9 cellular contexts compared by ENCODE assay signal in the genomic region with DNA sequence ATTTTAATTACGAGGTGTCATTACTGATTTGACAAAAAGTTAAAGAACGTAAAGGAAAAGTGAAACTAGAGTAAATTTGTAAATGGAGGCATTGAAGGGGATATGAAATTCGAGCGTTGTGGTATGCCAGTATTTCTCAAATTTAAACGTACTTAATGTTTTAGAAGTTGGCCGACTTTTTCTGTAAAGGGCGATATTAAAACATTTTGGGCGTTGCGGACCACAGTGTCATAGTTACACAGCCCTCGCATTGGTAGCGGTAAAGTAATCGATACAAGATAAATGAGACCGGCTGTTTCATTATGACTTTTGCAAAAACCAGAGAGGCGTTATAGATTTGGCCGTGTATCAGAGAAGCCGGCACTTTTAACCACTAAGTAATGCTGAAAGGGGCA. TPM values are rescaled to one million over a fixed set of nuclear protein-coding genes. Genes with fewer than 3 reads are reported as not detected.
DNase-seq lines count a peak whose midpoint lies in the region; ATAC-seq and TF ChIP-seq lines count a peak whose summit lies in the region.
"Had no signal": no experiment of that assay in that cellular context is flagged by ENCODE, and none has a peak within 500 bp of the region (broad histone marks: within the 10 kb centered on the region; RNA-seq: fewer than 3 reads in every experiment).

No MANE protein-coding gene starts in this region.

- H3K9me3 ChIP-seq in ectodermal cell (ENCODE audit: control insufficient read depth, low read length): no peaks in the 10 kb centered on the region

- H3K4me3 ChIP-seq in ectodermal cell (ENCODE audit: insufficient read depth, low read depth, low read length): peak overlapping the region; percentile 62

- peaks cover 4% of the 10 kb centered on the region for H3K9me3 Mint-ChIP-seq in neural crest cell

- H3K27ac Mint-ChIP-seq in neural crest cell (ENCODE audit: unreplicated experiment): peak overlapping the region; percentile 78

- DNase-seq in AG08396 (ENCODE audit: low spot score) (peak; percentile 10), NCI-H2227 (lab: John Stamatoyannopoulos, UW; ENCODE audit: unreplicated experiment) (peak; percentile 44), neural crest cell (ENCODE audit: low read depth, low spot score) (no peak), GM19238 (ENCODE audit: insufficient read length, low spot score) (no peak), omental fat pad (ENCODE audit: low spot score) (no peak)

- peaks cover 11% of the 10 kb centered on the region for H3K36me3 Mint-ChIP-seq in neural crest cell (ENCODE audit: low read depth)

- H3K4me1 Mint-ChIP-seq in neural crest cell: peaks cover 50% of the 10 kb centered on the region

- peaks cover 3% of the 10 kb centered on the region for H3K4me1 ChIP-seq in ectodermal cell (ENCODE audit: control insufficient read depth, insufficient read depth, low read length)

- H3K27ac ChIP-seq in ectodermal cell (ENCODE audit: insufficient read depth, low read depth, low read length, poor library complexity, severe bottlenecking): peak overlapping the region; percentile 95

- TF ChIP-seq CTCF in neural crest cell (conservative IDR thresholded peaks at IDR 0.05): no peak
- no peak for TF ChIP-seq CTCF in omental fat pad (IDR thresholded peaks at IDR 0.05)

- no peaks in the 10 kb centered on the region for H3K27me3 ChIP-seq in ectodermal cell (ENCODE audit: control insufficient read depth, insufficient read depth, low read length, poor library complexity, severe bottlenecking)

- peak overlapping the region; percentile 88 for H3K4me3 Mint-ChIP-seq in neural crest cell

- ATAC-seq in GM19397 (IDR thresholded peaks at IDR 0.05; ENCODE audit: unreplicated experiment) (peak; percentile 4), GM19023 (IDR thresholded peaks at IDR 0.05; ENCODE audit: unreplicated experiment) (no peak), omental fat pad (ENCODE audit: low FRiP score) (no peak)
- ATAC-seq: HCT116 had no signal

- peaks cover 5% of the 10 kb centered on the region for H3K27me3 Mint-ChIP-seq in neural crest cell (ENCODE audit: low read depth)

- whole genome bisulfite sequencing in ectodermal cell, 2 experiments: 47 to 49% methylated on average over 16 of the region's 16 CpGs

- no peaks in the 10 kb centered on the region for H3K36me3 ChIP-seq in ectodermal cell (ENCODE audit: control insufficient read depth, insufficient read depth, low read length)

RNA-seq across cellular contexts. Expression of a gene that starts 39.6 kb away (rescaled TPM):
- polyA plus RNA-seq in ectodermal cell (2013, experiment 1 of 4): not detected
- not detected for polyA plus RNA-seq in ectodermal cell (2013, experiment 2 of 4)
- polyA plus RNA-seq in ectodermal cell (2013, experiment 3 of 4): not detected
- polyA plus RNA-seq in ectodermal cell (2013, experiment 4 of 4): not detected
- total RNA-seq in neural crest cell: not detected in 2 replicates
- not detected for total RNA-seq in omental fat pad

Comparison
In these comparisons a context has a peak if more than half of its experiments do, and no peak if none do; other contexts are left out.
1. DNase-seq: peak in AG08396 (single experiment) and NCI-H2227 (single experiment); none in neural crest cell (single experiment), GM19238 (single experiment) and omental fat pad (single experiment).